Comparison of ENCODE assay signal across 15 cellular contexts in the genomic region with DNA sequence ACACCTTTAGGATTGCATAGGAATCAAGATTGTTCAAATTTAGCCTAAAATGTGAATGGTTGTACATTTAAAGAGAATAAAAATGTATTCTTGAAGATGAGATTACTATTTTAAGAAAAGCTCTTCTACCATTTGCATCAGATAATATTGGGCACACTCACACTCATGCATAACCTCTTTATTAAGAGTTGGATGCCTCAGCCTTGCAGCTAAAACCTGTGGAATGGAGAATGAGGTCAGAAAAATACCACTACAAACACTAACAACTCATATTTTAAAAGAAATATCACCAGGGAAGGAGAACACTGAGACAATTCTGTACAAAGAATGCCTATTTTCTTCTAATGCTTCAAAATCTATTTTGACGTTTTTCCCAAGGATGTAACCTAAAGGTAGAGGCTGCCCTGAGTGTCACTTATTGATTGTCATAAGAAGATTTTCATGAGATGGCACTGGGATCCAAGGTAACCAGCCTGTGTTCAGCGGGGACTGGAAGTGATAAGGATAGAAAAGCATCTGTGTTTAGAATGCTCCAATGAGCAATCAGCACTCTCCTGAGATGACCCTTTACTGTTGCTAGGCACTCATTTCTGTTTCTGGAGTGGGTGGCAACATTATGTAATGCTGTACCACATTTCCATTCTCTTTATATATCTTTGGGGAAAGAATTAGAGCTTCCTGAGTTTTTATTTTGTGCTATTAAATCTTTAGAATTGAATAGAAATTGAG. TPM values are rescaled to one million over a fixed set of nuclear protein-coding genes. Genes with fewer than 3 reads are reported as not detected.
DNase-seq lines count a peak whose midpoint lies in the region; ATAC-seq and TF ChIP-seq lines count a peak whose summit lies in the region.
"Had no signal": no experiment of that assay in that cellular context is flagged by ENCODE, and none has a peak within 500 bp of the region (broad histone marks: within the 10 kb centered on the region; RNA-seq: fewer than 3 reads in every experiment).

No MANE protein-coding gene starts in this region.

- POLR2A ChIA-PET in AG04449 (lab: Yijun Ruan, JAX): no interaction called here

- TF ChIP-seq CTCF in AG04449 (IDR thresholded peaks at IDR 0.05; ENCODE audit: insufficient read depth, low read length, missing control alignments) (no peak), glutamatergic neuron (IDR thresholded peaks at IDR 0.05; ENCODE audit: partially characterized antibody, unreplicated experiment) (no peak)

- H3K4me1 Mint-ChIP-seq in glutamatergic neuron (ENCODE audit: low read depth, unreplicated experiment): peaks cover 33% of the 10 kb centered on the region

- H3K36me3 Mint-ChIP-seq in glutamatergic neuron (ENCODE audit: unreplicated experiment): no peaks in the 10 kb centered on the region

- DNase-seq in AG04449 (ENCODE audit: low read depth, low spot score) (peak; percentile 21), HCEC 1CT (peak; percentile 26), NCI-H69 (lab: John Stamatoyannopoulos, UW) (peak; percentile 14), glutamatergic neuron (no peak), 8988T (no peak)
- DNase-seq in activated CD4-positive, alpha-beta T cell treated with anti-CD3 and anti-CD28 coated beads, Interleukin-2, amount 50 U/mL, for 1 hour: no peak
- no peak for DNase-seq in activated T-cell treated with anti-CD3 and anti-CD28 coated beads, Interleukin-2, amount 50 U/mL, for 1 hour
- DNase-seq: foreskin keratinocyte; kidney glomerular epithelial cell; stimulated activated naive CD8-positive, alpha-beta T cell treated with anti-CD3 and anti-CD28 coated beads, Interleukin-15, amount 100 ng/mL, for 72 hours had no signal

- CTCF ChIA-PET in AG04449 (lab: Yijun Ruan, JAX): interaction anchor here (0.6 to 2.1 kb wide), 3 partner anchors 10 to 172 kb away, joined by 3 to 6 read pairs (median 4); no protein-coding TSS in a partner anchor

- no peak for ATAC-seq in GM19023 (IDR thresholded peaks at IDR 0.05; ENCODE audit: unreplicated experiment)
- ATAC-seq: activated CD4-positive, CD25-positive, alpha-beta regulatory T cell treated with anti-CD3 and anti-CD28 coated beads, Interleukin-2, amount 50 U/mL, for 24 hours; foreskin keratinocyte; HCT116; stimulated activated naive CD8-positive, alpha-beta T cell treated with anti-CD3 and anti-CD28 coated beads, Interleukin-15, amount 100 ng/mL, for 72 hours had no signal

- peaks cover 2% of the 10 kb centered on the region for H3K9me3 Mint-ChIP-seq in glutamatergic neuron (ENCODE audit: unreplicated experiment)
- H3K9me3 Mint-ChIP-seq: stimulated activated naive CD8-positive, alpha-beta T cell treated with anti-CD3 and anti-CD28 coated beads, Interleukin-15, amount 100 ng/mL, for 72 hours had no signal

- no peak overlapping the region for H3K4me3 ChIP-seq in AG04449 (ENCODE audit: low read depth, low read length)
- H3K4me3 ChIP-seq: adrenal gland; BLaER1 treated with 17β-estradiol and CSF1 and Interleukin-3, amounts not matched to agents 10 nM and 100 nM had no signal

- H3K27ac Mint-ChIP-seq in glutamatergic neuron (ENCODE audit: unreplicated experiment): peak overlapping the region; percentile 39
- H3K27ac Mint-ChIP-seq: stimulated activated naive CD8-positive, alpha-beta T cell treated with anti-CD3 and anti-CD28 coated beads, Interleukin-15, amount 100 ng/mL, for 72 hours had no signal

- H3K4me3 Mint-ChIP-seq in glutamatergic neuron (ENCODE audit: unreplicated experiment): peak overlapping the region; percentile 7
- H3K4me3 Mint-ChIP-seq: stimulated activated naive CD8-positive, alpha-beta T cell treated with anti-CD3 and anti-CD28 coated beads, Interleukin-15, amount 100 ng/mL, for 72 hours had no signal

- no peaks in the 10 kb centered on the region for H3K27me3 Mint-ChIP-seq in glutamatergic neuron (ENCODE audit: unreplicated experiment)
- H3K27me3 Mint-ChIP-seq: stimulated activated naive CD8-positive, alpha-beta T cell treated with anti-CD3 and anti-CD28 coated beads, Interleukin-15, amount 100 ng/mL, for 72 hours had no signal

RNA-seq across cellular contexts. Expression of a gene that starts 26.6 kb away (rescaled TPM):
- 47.1 TPM for total RNA-seq in glutamatergic neuron (ENCODE audit: unreplicated experiment)

Comparison
In these comparisons a context has a peak if more than half of its experiments do, and no peak if none do; other contexts are left out.
1. DNase-seq: peak in AG04449 (single experiment), HCEC 1CT (single experiment) and NCI-H69 (single experiment); none in glutamatergic neuron (single experiment), 8988T (single experiment), activated CD4-positive, alpha-beta T cell treated with anti-CD3 and anti-CD28 coated beads, Interleukin-2, amount 50 U/mL, for 1 hour (single experiment) and activated T-cell treated with anti-CD3 and anti-CD28 coated beads, Interleukin-2, amount 50 U/mL, for 1 hour (single experiment).